In genomic region chr4:87624698-87625097, GRCh38 we compare ENCODE assay signal across 19 cellular contexts. TPM values are rescaled to one million over a fixed set of nuclear protein-coding genes. Genes with fewer than 3 reads are reported as not detected.
DNase-seq lines count a peak whose midpoint lies in the region; ATAC-seq and TF ChIP-seq lines count a peak whose summit lies in the region.
"Had no signal": no experiment of that assay in that cellular context is flagged by ENCODE, and none has a peak within 500 bp of the region (broad histone marks: within the 10 kb centered on the region; RNA-seq: fewer than 3 reads in every experiment).

No MANE protein-coding gene starts in this region.

- H3K27me3 ChIP-seq in HAP-1 (ENCODE audit: low read depth), result peaks cover 10% of the 10 kb centered on the region
- H3K27me3 ChIP-seq in esophagus squamous epithelium, result no peaks in the 10 kb centered on the region
- H3K27me3 ChIP-seq: stomach had no signal

- no peaks in the 10 kb centered on the region for H3K36me3 ChIP-seq in HAP-1 (replicated peaks)
- no peaks in the 10 kb centered on the region for H3K36me3 ChIP-seq in esophagus squamous epithelium
- H3K36me3 ChIP-seq: stomach had no signal

- peak; percentile 88 for ATAC-seq in GM18499 (IDR thresholded peaks at IDR 0.05; ENCODE audit: insufficient read depth, unreplicated experiment)
- peak; percentile 61 for ATAC-seq in GM21529 (IDR thresholded peaks at IDR 0.05; ENCODE audit: unreplicated experiment)
- no peak for ATAC-seq in HG02970 (IDR thresholded peaks at IDR 0.05; ENCODE audit: low FRiP score, unreplicated experiment)
- ATAC-seq: T-helper 17 cell had no signal

- no peak for TF ChIP-seq CTCF in esophagus squamous epithelium (IDR thresholded peaks at IDR 0.05)

- H3K9me3 ChIP-seq in HAP-1, result no peaks in the 10 kb centered on the region
- no peaks in the 10 kb centered on the region for H3K9me3 ChIP-seq in esophagus squamous epithelium
- H3K9me3 ChIP-seq: stomach had no signal

- no peak for TF ChIP-seq POLR2A in esophagus squamous epithelium (IDR thresholded peaks at IDR 0.05)

- no peak overlapping the region for H3K27ac ChIP-seq in esophagus squamous epithelium
- H3K27ac ChIP-seq: stomach had no signal

- in situ Hi-C loops in KBM-7 (cut with MboI; ENCODE audit: low pct_unique_long_range_greater_than_20kb, low sequenced_read_pairs) (no loop called here), HAP-1 (cut with MboI; ENCODE audit: low sequenced_read_pairs) (no loop called here)

- H3K4me3 ChIP-seq in HAP-1 (no peak overlapping the region), esophagus squamous epithelium (no peak overlapping the region)
- H3K4me3 ChIP-seq: stomach had no signal

- intact Hi-C loops in esophagus squamous epithelium (cut with DNase I), result no loop called here

- peak; percentile 63 for DNase-seq in KBM-7
- peak; percentile 26 for DNase-seq in SKM-1 (lab: John Stamatoyannopoulos, UW; ENCODE audit: unreplicated experiment)
- DNase-seq in HAP-1 (ENCODE audit: low spot score in 2 of 2), result no peak
- no peak for DNase-seq in esophagus squamous epithelium (lab: John Stamatoyannopoulos, UW)
- no peak for DNase-seq in midbrain (lab: John Stamatoyannopoulos, UW)
- DNase-seq: activated CD4-positive, alpha-beta T cell treated with anti-CD3 and anti-CD28 coated beads for 4 hours; GOT3; head of caudate nucleus; islet precursor cell; NCI-H2029; NCI-H526 treated with DMSO at 0.1 percent for 48 hours; nephron progenitor cell; stimulated activated CD4-positive, alpha-beta T cell treated with anti-CD3 and anti-CD28 coated beads, Interleukin-15, amount 100 ng/mL, for 24 hours; stomach; T-helper 17 cell had no signal

- WGBS in esophagus squamous epithelium, 2 donors, result 48 to 54% methylated on average over 2 of the region's 2 CpGs

- H3K4me1 ChIP-seq in HAP-1 (no peaks in the 10 kb centered on the region), esophagus squamous epithelium (no peaks in the 10 kb centered on the region)
- H3K4me1 ChIP-seq: stomach had no signal

RNA-seq across cellular contexts. Expression of gene DSPP, which starts 16.4 kb away (rescaled TPM):
- total RNA-seq in esophagus squamous epithelium, result under 1 TPM in 1 of 4 donors, not detected in 3; 0.09 TPM
- total RNA-seq: dermis microvascular lymphatic vessel endothelial cell, stomach, T-helper 17 cell had no signal

RNA-seq across cellular contexts. Expression of gene DMP1, which starts 25.4 kb away (rescaled TPM):
- not detected for total RNA-seq in esophagus squamous epithelium
- total RNA-seq: dermis microvascular lymphatic vessel endothelial cell, stomach, T-helper 17 cell had no signal

Comparison
In these comparisons a context has a peak if more than half of its experiments do, and no peak if none do; other contexts are left out.
1. DNase-seq: peak in KBM-7 (single experiment) and SKM-1 (single experiment); none in HAP-1 (0 of 2), esophagus squamous epithelium (single experiment) and midbrain (single experiment).